In the genomic region with DNA sequence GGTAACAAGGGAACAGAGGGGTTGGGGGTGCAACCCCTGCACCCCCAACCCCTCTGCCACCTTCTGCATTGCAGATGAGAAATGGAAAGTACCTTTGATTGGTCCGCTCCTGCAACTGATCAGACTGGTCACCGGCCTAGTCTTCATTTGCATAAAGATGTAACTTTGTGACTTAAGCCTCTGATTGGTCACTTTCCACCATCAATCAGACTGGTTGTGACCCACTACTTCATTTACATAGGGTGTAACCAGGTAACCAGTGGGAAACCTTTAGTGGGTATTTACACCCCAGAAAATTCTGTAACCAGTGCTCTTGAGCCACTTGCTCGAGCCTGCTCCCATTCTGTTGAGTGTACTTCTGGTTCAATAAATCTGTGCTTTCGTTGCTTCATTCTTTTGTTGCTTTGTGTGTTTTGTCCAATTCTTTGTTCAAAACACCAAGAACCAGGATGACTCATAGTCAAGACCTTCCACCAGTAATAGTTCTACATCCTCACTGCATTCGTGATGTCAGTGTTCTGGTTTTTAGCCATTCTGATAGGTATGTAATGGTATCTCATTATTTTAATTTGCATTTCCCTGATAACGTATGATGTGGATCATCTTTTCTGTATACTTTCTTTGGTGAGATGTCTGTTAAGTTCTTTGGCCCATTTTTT, we compare ENCODE assay signal across 24 cellular contexts. TPM values are rescaled to one million over a fixed set of nuclear protein-coding genes. Genes with fewer than 3 reads are reported as not detected.
A peak's percentile ranks its signal among the peaks of the same experiment; 100 is the strongest.
DNase-seq lines count a peak whose midpoint lies in the region; ATAC-seq and TF ChIP-seq lines count a peak whose summit lies in the region.
"Had no signal": no experiment of that assay in that cellular context is flagged by ENCODE, and none has a peak within 500 bp of the region (broad histone marks: within the 10 kb centered on the region; RNA-seq: fewer than 3 reads in every experiment).

No MANE protein-coding gene starts in this region.

- DNase-seq in activated naive CD4-positive, alpha-beta T cell (lab: John Stamatoyannopoulos, UW), result no peak
- DNase-seq in epithelial cell of esophagus (ENCODE audit: low read depth) (peak; percentile 14), renal cortical epithelial cell (ENCODE audit: low read depth) (peak; percentile 19), NCI-H2171 treated with DMSO at 0.1 percent for 48 hours (lab: John Stamatoyannopoulos, UW) (no peak), mucosa of descending colon (no peak)
- no peak for DNase-seq in stimulated activated CD4-positive, alpha-beta T cell treated with anti-CD3 and anti-CD28 coated beads, Interleukin-2, amount 100 ng/mL, for 48 hours
- DNase-seq: ACHN; activated CD4-positive, alpha-beta T cell treated with anti-CD3 and anti-CD28 coated beads, Interleukin-2, amount 50 U/mL, for 1 hour; activated naive CD8-positive, alpha-beta T cell treated with anti-CD3 and anti-CD28 coated beads, Interleukin-2, amount 50 U/mL, for 24 hours; cortex of kidney; endodermal cell; mesenchymal stem cell; MM.1S; NCI-H1436; NCI-H2107; nucleus accumbens; OCI-M1; stimulated activated naive CD4-positive, alpha-beta T cell had no signal

- no peak for TF ChIP-seq CTCF in epithelial cell of esophagus (IDR thresholded peaks at IDR 0.05; ENCODE audit: insufficient read depth, low read depth, low read length, missing control alignments)
- TF ChIP-seq CTCF in mucosa of descending colon (IDR thresholded peaks at IDR 0.05), result no peak

- H3K36me3 Mint-ChIP-seq in activated naive CD4-positive, alpha-beta T cell treated with anti-CD3 and anti-CD28 coated beads, Interleukin-2, amount 50 U/mL, for 24 hours, result peaks cover 48% of the 10 kb centered on the region
- peaks cover 37% of the 10 kb centered on the region for H3K36me3 Mint-ChIP-seq in activated T-helper 17 cell treated with anti-CD3 and anti-CD28 coated beads, Interleukin-2, amount 50 U/mL, for 72 hours (ENCODE audit: low read depth)

- no peaks in the 10 kb centered on the region for H3K9me3 Mint-ChIP-seq in activated naive CD4-positive, alpha-beta T cell treated with anti-CD3 and anti-CD28 coated beads, Interleukin-2, amount 50 U/mL, for 24 hours
- H3K9me3 Mint-ChIP-seq in activated T-helper 17 cell treated with anti-CD3 and anti-CD28 coated beads, Interleukin-2, amount 50 U/mL, for 72 hours, result peaks cover 3% of the 10 kb centered on the region

- H3K36me3 ChIP-seq in mucosa of descending colon (ENCODE audit: low read depth), result no peaks in the 10 kb centered on the region
- H3K36me3 ChIP-seq: vagina had no signal

- no peaks in the 10 kb centered on the region for H3K27me3 Mint-ChIP-seq in activated naive CD4-positive, alpha-beta T cell treated with anti-CD3 and anti-CD28 coated beads, Interleukin-2, amount 50 U/mL, for 24 hours
- H3K27me3 Mint-ChIP-seq in activated T-helper 17 cell treated with anti-CD3 and anti-CD28 coated beads, Interleukin-2, amount 50 U/mL, for 72 hours, result no peaks in the 10 kb centered on the region
- H3K27me3 Mint-ChIP-seq: activated naive CD8-positive, alpha-beta T cell treated with anti-CD3 and anti-CD28 coated beads, Interleukin-2, amount 50 U/mL, for 24 hours had no signal

- peaks cover 85% of the 10 kb centered on the region for H3K4me1 Mint-ChIP-seq in activated naive CD4-positive, alpha-beta T cell treated with anti-CD3 and anti-CD28 coated beads, Interleukin-2, amount 50 U/mL, for 24 hours
- peaks cover 34% of the 10 kb centered on the region for H3K4me1 Mint-ChIP-seq in activated T-helper 17 cell treated with anti-CD3 and anti-CD28 coated beads, Interleukin-2, amount 50 U/mL, for 72 hours

- peaks cover 4% of the 10 kb centered on the region for H3K4me1 ChIP-seq in mucosa of descending colon (ENCODE audit: low read depth)

- H3K4me3 ChIP-seq in epithelial cell of esophagus (ENCODE audit: low read length), result no peak overlapping the region
- no peak overlapping the region for H3K4me3 ChIP-seq in mucosa of descending colon
- H3K4me3 ChIP-seq: BLaER1 treated with 17β-estradiol and CSF1 and Interleukin-3, amounts not matched to agents 10 nM and 100 nM; smooth muscle cell; vagina had no signal

- H3K4me3 Mint-ChIP-seq in activated naive CD4-positive, alpha-beta T cell treated with anti-CD3 and anti-CD28 coated beads, Interleukin-2, amount 50 U/mL, for 24 hours, result no peak overlapping the region
- no peak overlapping the region for H3K4me3 Mint-ChIP-seq in activated T-helper 17 cell treated with anti-CD3 and anti-CD28 coated beads, Interleukin-2, amount 50 U/mL, for 72 hours
- H3K4me3 Mint-ChIP-seq: activated naive CD8-positive, alpha-beta T cell treated with anti-CD3 and anti-CD28 coated beads, Interleukin-2, amount 50 U/mL, for 24 hours; endodermal cell; T-helper 2 cell treated with Interferon-gamma antibody and Interleukin-4, amounts not matched to agents 5 μg/mL and 100 μg/mL, for 36 hours had no signal

- ATAC-seq in activated T-helper 17 cell treated with anti-CD3 and anti-CD28 coated beads, Interleukin-2, amount 50 U/mL, for 72 hours (replicated peaks), result peak; percentile 54
- ATAC-seq in mucosa of descending colon, result no peak
- ATAC-seq: activated naive CD8-positive, alpha-beta T cell treated with anti-CD3 and anti-CD28 coated beads, Interleukin-2, amount 50 U/mL, for 24 hours had no signal

- intact Hi-C loops in mucosa of descending colon (cut with DNase I, micrococcal nuclease), result no loop called here

- peak overlapping the region; percentile 2 for H3K27ac Mint-ChIP-seq in activated naive CD4-positive, alpha-beta T cell treated with anti-CD3 and anti-CD28 coated beads, Interleukin-2, amount 50 U/mL, for 24 hours
- H3K27ac Mint-ChIP-seq in activated T-helper 17 cell treated with anti-CD3 and anti-CD28 coated beads, Interleukin-2, amount 50 U/mL, for 72 hours, result no peak overlapping the region
- H3K27ac Mint-ChIP-seq: activated naive CD8-positive, alpha-beta T cell treated with anti-CD3 and anti-CD28 coated beads, Interleukin-2, amount 50 U/mL, for 24 hours; endodermal cell; T-helper 2 cell treated with Interferon-gamma antibody and Interleukin-4, amounts not matched to agents 5 μg/mL and 100 μg/mL, for 36 hours had no signal

- H3K9me3 ChIP-seq in mucosa of descending colon, result peaks cover 3% of the 10 kb centered on the region
- H3K9me3 ChIP-seq: vagina had no signal

RNA-seq across cellular contexts. Expression of gene LEMD3, which starts 30.8 kb away (rescaled TPM):
- 10 to 100 TPM; 18.2 to 21.1 TPM for total RNA-seq in activated T-helper 17 cell treated with anti-CD3 and anti-CD28 coated beads, Interleukin-2, amount 50 U/mL, for 72 hours
- total RNA-seq in renal cortical epithelial cell, result 32.6 and 36.2 TPM in 2 replicates
- total RNA-seq in mucosa of descending colon, result 10 to 100 TPM; 30.6 to 33.7 (median 32.2) TPM

Comparison
In these comparisons a context has a peak if more than half of its experiments do, and no peak if none do; other contexts are left out.
1. DNase-seq: peak in epithelial cell of esophagus (single experiment) and renal cortical epithelial cell (single experiment); none in activated naive CD4-positive, alpha-beta T cell (0 of 4), stimulated activated CD4-positive, alpha-beta T cell treated with anti-CD3 and anti-CD28 coated beads, Interleukin-2, amount 100 ng/mL, for 48 hours (0 of 2), NCI-H2171 treated with DMSO at 0.1 percent for 48 hours (single experiment) and mucosa of descending colon (0 of 3).